25 cellular contexts compared by ENCODE assay signal in genomic region chr12:87596134-87596533, GRCh38.
DNase-seq lines count a peak whose midpoint lies in the region; ATAC-seq, FAIRE-seq and TF ChIP-seq lines count a peak whose summit lies in the region.
"Had no signal": no experiment of that assay in that cellular context is flagged by ENCODE, and none has a peak within 500 bp of the region (broad histone marks: within the 10 kb centered on the region; RNA-seq: fewer than 3 reads in every experiment).

No MANE protein-coding gene starts in this region.

- FAIRE-seq in HepG2 (lab: Jason Lieb, UNC): no peak
- FAIRE-seq: A204.1, D721Med, G401.6, GM12878, GM12892, GM18507 had no signal

- H3K23ac ChIP-seq in trophoblast cell (ENCODE audit: low read length): no peak overlapping the region

- no peak overlapping the region for H3K14ac ChIP-seq in trophoblast cell (ENCODE audit: low read length)

- no peak overlapping the region for H2BK12ac ChIP-seq in trophoblast cell (ENCODE audit: low read length)

- H3K4me3 ChIP-seq in HepG2 (replicated peaks in 1 of 3; ENCODE audit: insufficient read depth in 1 of 3, low read depth in 2 of 3, low read length in 3 of 3): no peak overlapping the region
- no peak overlapping the region for H3K4me3 ChIP-seq in right lobe of liver
- no peak overlapping the region for H3K4me3 ChIP-seq in adipocyte (ENCODE audit: low read length)
- no peak overlapping the region for H3K4me3 ChIP-seq in neural cell (ENCODE audit: low read length)
- H3K4me3 ChIP-seq in trophoblast cell (ENCODE audit: low read depth, low read length): no peak overlapping the region
- H3K4me3 ChIP-seq: BLaER1 treated with 17β-estradiol and CSF1 and Interleukin-3, amounts not matched to agents 10 nM and 100 nM; GM12878 had no signal

- H3K9me2 ChIP-seq in neural cell (ENCODE audit: insufficient read depth, low read length): no peaks in the 10 kb centered on the region

- TF ChIP-seq CTCF in HepG2 (CRISPR knock-in tag; IDR thresholded peaks at IDR 0.05) (no peak), right lobe of liver (IDR thresholded peaks at IDR 0.05) (no peak), neural cell (IDR thresholded peaks at IDR 0.05; ENCODE audit: poor library complexity, severe bottlenecking) (no peak), GM10266 (IDR thresholded peaks at IDR 0.05; ENCODE audit: control insufficient read depth, insufficient read depth, low read depth, missing control alignments) (no peak)

- H3K4me1 ChIP-seq in HepG2 (ENCODE audit: insufficient read depth, low read length): no peaks in the 10 kb centered on the region
- no peaks in the 10 kb centered on the region for H3K4me1 ChIP-seq in right lobe of liver
- H3K4me1 ChIP-seq in adipocyte (ENCODE audit: control insufficient read depth, insufficient read depth, low read length): peaks cover 11% of the 10 kb centered on the region
- H3K4me1 ChIP-seq in trophoblast cell (ENCODE audit: control insufficient read depth in 1 of 2, insufficient read depth in 2 of 2, low read length in 2 of 2): no peaks in the 10 kb centered on the region
- H3K4me1 ChIP-seq: BLaER1 treated with 17β-estradiol and CSF1 and Interleukin-3, amounts not matched to agents 10 nM and 100 nM; Caco-2 had no signal

- in situ Hi-C loops in HepG2 (cut with HindIII; ENCODE audit: extremely low pct_ligation_motif_present, low pct_unique_long_range_greater_than_20kb): no loop called here

- no peak overlapping the region for H4K12ac ChIP-seq in trophoblast cell (ENCODE audit: low read depth, low read length)

- no peak overlapping the region for H3K9ac ChIP-seq in HepG2 (ENCODE audit: insufficient read depth, low read depth, low read length)
- H3K9ac ChIP-seq in adipocyte (ENCODE audit: low read length): no peak overlapping the region
- no peak overlapping the region for H3K9ac ChIP-seq in neural cell (ENCODE audit: low read length)
- H3K9ac ChIP-seq in trophoblast cell (ENCODE audit: low read length): no peak overlapping the region
- H3K9ac ChIP-seq: BLaER1 treated with 17β-estradiol and CSF1 and Interleukin-3, amounts not matched to agents 10 nM and 100 nM had no signal

- H2BK5ac ChIP-seq in trophoblast cell (ENCODE audit: low read depth, low read length, poor library complexity): no peak overlapping the region

- CTCF ChIA-PET in HepG2 (lab: Yijun Ruan, JAX; ENCODE audit: low intra/inter-chr PET ratio, low total read pairs): no interaction called here

- TF ChIP-seq RAD21 in HepG2 (CRISPR knock-in tag; IDR thresholded peaks at IDR 0.05) (no peak), neural cell (conservative IDR thresholded peaks at IDR 0.05) (no peak)

- 23% methylated on average over 5 of the region's 5 CpGs for WGBS in HepG2 (ENCODE audit: low lambda C conversion rate)
- 46% methylated on average over 5 of the region's 5 CpGs for WGBS in right lobe of liver (ENCODE audit: insufficient coverage, low coverage, low lambda C conversion rate, missing lambda C conversion rate)
- no CpG with 5 or more reads among the region's 5 CpGs for WGBS in trophoblast cell (ENCODE audit: extremely low coverage, insufficient coverage, insufficient read length)

- no peak overlapping the region for H2BK120ac ChIP-seq in trophoblast cell (ENCODE audit: insufficient read depth, low read length, poor library complexity)

- intact Hi-C loops in HepG2 (cut with micrococcal nuclease; ENCODE audit: unreplicated experiment): no loop called here
- intact Hi-C loops in right lobe of liver (cut with DNase I): no loop called here

- no peak overlapping the region for H4K91ac ChIP-seq in trophoblast cell (ENCODE audit: low read depth, low read length)

- H3K79me2 ChIP-seq in HepG2 (ENCODE audit: insufficient read depth, low read length) (no peaks in the 10 kb centered on the region), neural cell (replicated peaks; ENCODE audit: insufficient read depth, low read length) (no peaks in the 10 kb centered on the region), trophoblast cell (ENCODE audit: control insufficient read depth, insufficient read depth, low read length, poor library complexity) (no peaks in the 10 kb centered on the region)

- TF ChIP-seq EP300 in HepG2 (IDR thresholded peaks at IDR 0.05; ENCODE audit: low read depth in 2 of 2, low read length in 2 of 2) (no peak), HepG2 (CRISPR knock-in tag; IDR thresholded peaks at IDR 0.05; ENCODE audit: borderline replicate concordance) (no peak), neural cell (conservative IDR thresholded peaks at IDR 0.05; ENCODE audit: poor library complexity, severe bottlenecking) (no peak)

- H4K20me1 ChIP-seq in HepG2 (ENCODE audit: insufficient read depth, low read length): no peaks in the 10 kb centered on the region
- no peaks in the 10 kb centered on the region for H4K20me1 ChIP-seq in neural cell (ENCODE audit: insufficient read depth)
- H4K20me1 ChIP-seq: BLaER1 treated with 17β-estradiol and CSF1 and Interleukin-3, amounts not matched to agents 10 nM and 100 nM had no signal

- no peak overlapping the region for H2AK5ac ChIP-seq in trophoblast cell (ENCODE audit: low read length)

- no TSS peak for BruUV-seq in HepG2 (replicated peaks; lab: Mats Ljungman, UMichigan)

- no peak overlapping the region for H3K18ac ChIP-seq in trophoblast cell (ENCODE audit: low read length)

- H4K8ac ChIP-seq in trophoblast cell (ENCODE audit: low read depth, low read length): no peak overlapping the region

- POLR2A ChIA-PET in HepG2 (lab: Yijun Ruan, JAX): no interaction called here

- H3K9me3 ChIP-seq in HepG2 (ENCODE audit: low read length): peaks cover 37% of the 10 kb centered on the region
- H3K9me3 ChIP-seq in right lobe of liver: no peaks in the 10 kb centered on the region
- no peaks in the 10 kb centered on the region for H3K9me3 ChIP-seq in adipocyte (ENCODE audit: control insufficient read depth, low read length)
- no peaks in the 10 kb centered on the region for H3K9me3 ChIP-seq in neural cell (ENCODE audit: low read length)
- H3K9me3 ChIP-seq in trophoblast cell (ENCODE audit: insufficient read depth, low read depth, low read length): no peaks in the 10 kb centered on the region
- H3K9me3 ChIP-seq: BLaER1 treated with 17β-estradiol and CSF1 and Interleukin-3, amounts not matched to agents 10 nM and 100 nM; Caco-2 had no signal

- TF ChIP-seq POLR2A in HepG2 (IDR thresholded peaks at IDR 0.05; ENCODE audit: insufficient read depth in 1 of 2, low read depth in 2 of 2, low read length in 2 of 2) (no peak), right lobe of liver (IDR thresholded peaks at IDR 0.05) (no peak)

- no peaks in the 10 kb centered on the region for H3K79me1 ChIP-seq in trophoblast cell (ENCODE audit: low read length)

- H3F3A ChIP-seq in neural cell (ENCODE audit: insufficient read depth, low read length, poor library complexity, severe bottlenecking): no peaks in the 10 kb centered on the region

- no peak overlapping the region for H3K4ac ChIP-seq in trophoblast cell (ENCODE audit: low read depth, low read length)

- no peak overlapping the region for H2AFZ ChIP-seq in HepG2 (ENCODE audit: low read length)
- no peak overlapping the region for H2AFZ ChIP-seq in neural cell (ENCODE audit: low read depth, low read length)
- no peak overlapping the region for H2AFZ ChIP-seq in trophoblast cell (ENCODE audit: insufficient read depth, low read length, poor library complexity)

- no peak for DNase-seq in HepG2 (ENCODE audit: low spot score)
- DNase-seq in right lobe of liver: no peak
- DNase-seq in adipocyte (ENCODE audit: low read depth): peak; percentile 4
- DNase-seq in trophoblast cell: peak; percentile 2 to 60
- DNase-seq in NCI-H226: no peak
- DNase-seq in GM10266 (ENCODE audit: extremely low spot score): no peak
- DNase-seq: 8988T; ACHN; AML-193; Caco-2; Calu3; CD4-positive, alpha-beta T cell; CD8-positive, alpha-beta T cell; DMS79 treated with DMSO at 0.1 percent for 48 hours; GF-D8 had no signal

- H3K27me3 ChIP-seq in HepG2 (ENCODE audit: control insufficient read depth in 1 of 2, insufficient read depth in 2 of 2, low read length in 2 of 2) (no peaks in the 10 kb centered on the region), right lobe of liver (no peaks in the 10 kb centered on the region), adipocyte (replicated peaks; ENCODE audit: control insufficient read depth, insufficient read depth, low read length) (no peaks in the 10 kb centered on the region), neural cell (ENCODE audit: insufficient read depth, low read depth, low read length) (no peaks in the 10 kb centered on the region), trophoblast cell (ENCODE audit: insufficient read depth, low read length) (no peaks in the 10 kb centered on the region)
- H3K27me3 ChIP-seq: BLaER1 treated with 17β-estradiol and CSF1 and Interleukin-3, amounts not matched to agents 10 nM and 100 nM had no signal

- no peak overlapping the region for H3K4me2 ChIP-seq in HepG2 (ENCODE audit: low read depth, low read length)
- no peak overlapping the region for H3K4me2 ChIP-seq in neural cell (ENCODE audit: low read length)
- no peak overlapping the region for H3K4me2 ChIP-seq in trophoblast cell (ENCODE audit: low read length)
- H3K4me2 ChIP-seq: BLaER1 treated with 17β-estradiol and CSF1 and Interleukin-3, amounts not matched to agents 10 nM and 100 nM had no signal

- ATAC-seq in HepG2: no peak
- no peak for ATAC-seq in right lobe of liver
- no peak for ATAC-seq in GM21515 (IDR thresholded peaks at IDR 0.05; ENCODE audit: unreplicated experiment)
- ATAC-seq: CD8-positive, alpha-beta T cell; GM12878 had no signal

- H3K27ac ChIP-seq in HepG2 (ENCODE audit: extremely low read length, insufficient read depth, low read length): no peak overlapping the region
- no peak overlapping the region for H3K27ac ChIP-seq in right lobe of liver
- peak overlapping the region; percentile 20 for H3K27ac ChIP-seq in neural cell (ENCODE audit: low read length)
- H3K27ac ChIP-seq in trophoblast cell (ENCODE audit: low read depth, low read length): no peak overlapping the region
- H3K27ac ChIP-seq: BLaER1 treated with 17β-estradiol and CSF1 and Interleukin-3, amounts not matched to agents 10 nM and 100 nM; C4-2B had no signal

- H3K36me3 ChIP-seq in HepG2 (replicated peaks in 1 of 2; ENCODE audit: control insufficient read depth in 1 of 2, insufficient read depth in 2 of 2, low read length in 2 of 2) (no peaks in the 10 kb centered on the region), right lobe of liver (no peaks in the 10 kb centered on the region), adipocyte (ENCODE audit: control insufficient read depth, insufficient read depth, low read length, severe bottlenecking) (no peaks in the 10 kb centered on the region), neural cell (ENCODE audit: insufficient read depth, low read length) (no peaks in the 10 kb centered on the region), trophoblast cell (ENCODE audit: control insufficient read depth in 1 of 2, insufficient read depth in 2 of 2, low read length in 2 of 2) (no peaks in the 10 kb centered on the region)
- H3K36me3 ChIP-seq: BLaER1 treated with 17β-estradiol and CSF1 and Interleukin-3, amounts not matched to agents 10 nM and 100 nM had no signal

Comparison
In these comparisons a context has a peak if more than half of its experiments do, and no peak if none do; other contexts are left out.
1. DNase-seq: peak in adipocyte (single experiment) and trophoblast cell (2 of 2); none in HepG2 (single experiment), right lobe of liver (0 of 3), NCI-H226 (single experiment) and GM10266 (single experiment).